In the genomic region with DNA sequence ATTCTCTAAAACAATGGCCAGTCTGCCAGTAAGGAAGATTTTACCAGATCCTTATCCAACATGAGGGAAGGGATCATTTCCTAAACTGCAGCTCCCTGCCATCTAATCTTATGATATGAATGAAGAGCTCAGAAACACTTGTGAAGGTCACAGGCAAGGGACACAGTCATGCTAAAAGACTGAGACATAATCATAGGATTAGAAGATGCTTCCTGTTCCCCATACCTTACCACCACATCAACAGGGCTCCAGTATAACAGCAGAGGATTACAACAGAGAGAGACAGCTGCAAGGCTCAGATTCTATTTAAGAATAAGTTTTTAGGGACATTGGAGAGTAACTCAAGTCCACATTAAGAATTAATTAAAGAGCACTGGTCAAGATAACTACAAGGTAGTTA, we compare ENCODE assay signal across 29 cellular contexts.
DNase-seq lines count a peak whose midpoint lies in the region; ATAC-seq, FAIRE-seq and TF ChIP-seq lines count a peak whose summit lies in the region.
"Had no signal": no experiment of that assay in that cellular context is flagged by ENCODE, and none has a peak within 500 bp of the region (broad histone marks: within the 10 kb centered on the region; RNA-seq: fewer than 3 reads in every experiment).

No MANE protein-coding gene starts in this region.

- dilution Hi-C loops in endothelial cell of umbilical vein (cut with MboI; ENCODE audit: extremely low pct_ligation_motif_present, low sequenced_read_pairs): no loop called here

- H3K27me3 ChIP-seq in endothelial cell of umbilical vein (ENCODE audit: control insufficient read depth in 2 of 2, insufficient read depth in 2 of 2, low read length in 2 of 2) (no peaks in the 10 kb centered on the region), osteoblast (ENCODE audit: insufficient read depth, low read length) (no peaks in the 10 kb centered on the region), upper lobe of left lung (no peaks in the 10 kb centered on the region)
- H3K27me3 ChIP-seq: heart right ventricle, ovary, right atrium auricular region, spleen, testis had no signal

- H3K4me1 ChIP-seq in endothelial cell of umbilical vein (ENCODE audit: control insufficient read depth, extremely low read depth, insufficient read depth, low read length) (no peaks in the 10 kb centered on the region), osteoblast (ENCODE audit: insufficient read depth, low read length) (peaks cover 19% of the 10 kb centered on the region), upper lobe of left lung (no peaks in the 10 kb centered on the region)
- H3K4me1 ChIP-seq: heart right ventricle, right atrium auricular region, spleen, testis had no signal

- H3K9me3 ChIP-seq in endothelial cell of umbilical vein (replicated peaks; ENCODE audit: control insufficient read depth, insufficient read depth, low read length) (no peaks in the 10 kb centered on the region), osteoblast (ENCODE audit: low read depth, low read length) (peaks cover 2% of the 10 kb centered on the region), upper lobe of left lung (peaks cover 5 to 18% (median 9%) of the 10 kb centered on the region in 4 donors)
- H3K9me3 ChIP-seq: ovary, testis had no signal

- H3K9ac ChIP-seq in endothelial cell of umbilical vein (replicated peaks; ENCODE audit: extremely low read depth, insufficient read depth, low read length): no peak overlapping the region
- H3K9ac ChIP-seq: KMS-11 had no signal

- no peaks in the 10 kb centered on the region for H3K36me3 ChIP-seq in endothelial cell of umbilical vein (ENCODE audit: control insufficient read depth in 2 of 2, extremely low read depth in 1 of 2, insufficient read depth in 2 of 2, low read length in 2 of 2)
- H3K36me3 ChIP-seq in osteoblast (ENCODE audit: insufficient read depth, low read length): peaks cover 16% of the 10 kb centered on the region
- no peaks in the 10 kb centered on the region for H3K36me3 ChIP-seq in upper lobe of left lung
- H3K36me3 ChIP-seq: ovary, right atrium auricular region had no signal

- TF ChIP-seq CTCF in endothelial cell of umbilical vein (IDR thresholded peaks at IDR 0.05; ENCODE audit: extremely low read depth in 1 of 2, insufficient read depth in 1 of 2, low read depth in 1 of 2, low read length in 2 of 2): no peak
- TF ChIP-seq CTCF in osteoblast (IDR thresholded peaks at IDR 0.05; ENCODE audit: extremely low read depth, low read depth, low read length): no peak
- no peak for TF ChIP-seq CTCF in upper lobe of left lung (IDR thresholded peaks at IDR 0.05)

- ATAC-seq in HG03159 (IDR thresholded peaks at IDR 0.05; ENCODE audit: unreplicated experiment) (no peak), upper lobe of left lung (ENCODE audit: low FRiP score in 2 of 2) (no peak), GM21619 (IDR thresholded peaks at IDR 0.05; ENCODE audit: unreplicated experiment) (no peak)
- ATAC-seq: activated naive CD4-positive, alpha-beta T cell treated with anti-CD3 and anti-CD28 coated beads, Interleukin-2, amount 50 U/mL, for 72 hours; activated T-helper 17 cell treated with anti-CD3 and anti-CD28 coated beads, Interleukin-2, amount 50 U/mL, for 72 hours; heart right ventricle; left colon; naive thymus-derived CD8-positive, alpha-beta T cell had no signal

- no TSS peak for BruUV-seq in endothelial cell of umbilical vein (replicated peaks; lab: Mats Ljungman, UMichigan)

- CTCF ChIA-PET in endothelial cell of umbilical vein (lab: Charles Lee): no interaction called here

- no peak for FAIRE-seq in endothelial cell of umbilical vein (lab: Jason Lieb, UNC)

- H3K27ac ChIP-seq in endothelial cell of umbilical vein (ENCODE audit: insufficient read depth, low read depth, low read length) (no peak overlapping the region), osteoblast (ENCODE audit: low read depth, low read length) (peak overlapping the region; percentile 11), upper lobe of left lung (no peak overlapping the region)
- H3K27ac ChIP-seq: C4-2B, heart right ventricle, KMS-11, ovary, right atrium auricular region, spleen, testis had no signal

- intact Hi-C loops in endothelial cell of umbilical vein (cut with micrococcal nuclease): no loop called here

- DNase-seq in HCEC 1CT (peak; percentile 86), NCI-H82 (lab: John Stamatoyannopoulos, UW) (peak; percentile 70), endothelial cell of umbilical vein (ENCODE audit: low read depth, low spot score) (peak; percentile 2), osteoblast (ENCODE audit: insufficient read length, low spot score, missing footprints) (no peak), T-helper 9 cell (no peak), upper lobe of left lung (no peak)
- DNase-seq: activated B cell treated with CpG ODN at 0.5 μM for 24 hours; activated CD4-positive, alpha-beta T cell treated with anti-CD3 and anti-CD28 coated beads, Interleukin-2, amount 50 U/mL, for 48 hours; activated CD8-positive, alpha-beta memory T cell treated with anti-CD3 and anti-CD28 coated beads, Interleukin-2, amount 50 U/mL, for 4 hours; aorta; dermis blood vessel endothelial cell; heart right ventricle; left colon; naive thymus-derived CD8-positive, alpha-beta T cell; NCI-H1048; NCI-H1930; NCI-H69; ovary; spleen; stimulated activated CD4-positive, alpha-beta T cell treated with anti-CD3 and anti-CD28 coated beads, Interleukin-4, amount 100 ng/mL, for 1 hour; stimulated activated naive CD4-positive, alpha-beta T cell; testis had no signal

- POLR2A ChIA-PET in endothelial cell of umbilical vein (lab: Charles Lee): no interaction called here

- H3K9me1 ChIP-seq in endothelial cell of umbilical vein (replicated peaks; ENCODE audit: control insufficient read depth, extremely low read depth, insufficient read depth, low read length): no peaks in the 10 kb centered on the region

- H3K4me2 ChIP-seq in endothelial cell of umbilical vein (ENCODE audit: insufficient read depth, low read length) (no peak overlapping the region), osteoblast (ENCODE audit: insufficient read depth, low read length) (no peak overlapping the region)
- H3K4me2 ChIP-seq: KMS-11 had no signal

- TF ChIP-seq POLR2A in endothelial cell of umbilical vein (IDR thresholded peaks at IDR 0.05; ENCODE audit: low read depth, low read length): no peak
- no peak for TF ChIP-seq POLR2A in upper lobe of left lung (IDR thresholded peaks at IDR 0.05)

- TF ChIP-seq EP300 in upper lobe of left lung (IDR thresholded peaks at IDR 0.05): no peak

- H2AFZ ChIP-seq in endothelial cell of umbilical vein (ENCODE audit: low read depth, low read length) (no peak overlapping the region), osteoblast (ENCODE audit: low read length) (no peak overlapping the region)

- H3K79me2 ChIP-seq in endothelial cell of umbilical vein (ENCODE audit: control insufficient read depth, insufficient read depth, low read length): no peaks in the 10 kb centered on the region
- H3K79me2 ChIP-seq in osteoblast (ENCODE audit: insufficient read depth, low read length): no peaks in the 10 kb centered on the region

- H3K4me3 ChIP-seq in endothelial cell of umbilical vein (replicated peaks in 1 of 3; ENCODE audit: insufficient read depth in 1 of 3, low read depth in 1 of 3, low read length in 3 of 3): no peak overlapping the region
- no peak overlapping the region for H3K4me3 ChIP-seq in osteoblast (ENCODE audit: insufficient read depth, low read length)
- H3K4me3 ChIP-seq in upper lobe of left lung: no peak overlapping the region
- H3K4me3 ChIP-seq: heart right ventricle, ovary, right atrium auricular region, spleen, testis had no signal

- no peaks in the 10 kb centered on the region for H4K20me1 ChIP-seq in endothelial cell of umbilical vein (replicated peaks; ENCODE audit: control insufficient read depth, extremely low read depth, insufficient read depth, low read length)
- H4K20me1 ChIP-seq in osteoblast (ENCODE audit: insufficient read depth, low read length): no peaks in the 10 kb centered on the region

TF ChIP-seq in endothelial cell of umbilical vein, 7 proteins besides CTCF, POLR2A, EP300 and RAD21:
- TF ChIP-seq JUN (IDR thresholded peaks at IDR 0.05; ENCODE audit: borderline replicate concordance, insufficient read depth, insufficient read length, low read depth): no peak
- no peak for TF ChIP-seq GATA2 (IDR thresholded peaks at IDR 0.05; ENCODE audit: insufficient read depth, insufficient read length, low read depth, low read length)
- no peak for TF ChIP-seq POLR2AphosphoS5 (IDR thresholded peaks at IDR 0.05; ENCODE audit: insufficient read depth, low read depth, low read length)
- TF ChIP-seq MYC (IDR thresholded peaks at IDR 0.05; ENCODE audit: low read depth, low read length): no peak
- TF ChIP-seq, protein P1, sequence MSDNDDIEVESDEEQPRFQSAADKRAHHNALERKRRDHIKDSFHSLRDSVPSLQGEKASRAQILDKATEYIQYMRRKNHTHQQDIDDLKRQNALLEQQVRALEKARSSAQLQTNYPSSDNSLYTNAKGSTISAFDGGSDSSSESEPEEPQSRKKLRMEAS (IDR thresholded peaks at IDR 0.05; ENCODE audit: insufficient read depth, insufficient read length): no peak
- TF ChIP-seq EZH2 (IDR thresholded peaks at IDR 0.05; ENCODE audit: borderline replicate concordance, low read depth, low read length, severe bottlenecking): no peak
- TF ChIP-seq FOS (IDR thresholded peaks at IDR 0.05; ENCODE audit: borderline replicate concordance, insufficient read depth, low read length): no peak
TF ChIP-seq in endothelial cell of umbilical vein: peak in this region for 0.

Comparison
In these comparisons a context has a peak if more than half of its experiments do, and no peak if none do; other contexts are left out.
1. DNase-seq: peak in HCEC 1CT (single experiment), NCI-H82 (single experiment) and endothelial cell of umbilical vein (single experiment); none in osteoblast (single experiment), T-helper 9 cell (single experiment) and upper lobe of left lung (0 of 2).